Comparison of ENCODE assay signal across 8 cellular contexts in genomic region chr5:131796793-131797693, GRCh38. TPM values are rescaled to one million over a fixed set of nuclear protein-coding genes. Genes with fewer than 3 reads are reported as not detected.
A peak's percentile ranks its signal among the peaks of the same experiment; 100 is the strongest.
DNase-seq lines count a peak whose midpoint lies in the region; ATAC-seq and TF ChIP-seq lines count a peak whose summit lies in the region.

TSS of gene FNIP1 (minus strand) at chr5:131797017. CDS start at chr5:131796921, 96 bp downstream.

- peak within 1 kb of the TSS; percentile 94 to 97 for H3K4me3 Mint-ChIP-seq in CD14-positive monocyte

- H3K4me1 ChIP-seq in right lobe of liver = peaks cover 0 to 11% (median 0%) of the 10 kb centered on the region in 4 donors

- TF ChIP-seq CTCF in CD14-positive monocyte (IDR thresholded peaks at IDR 0.05) = no peak
- TF ChIP-seq CTCF in right lobe of liver (IDR thresholded peaks at IDR 0.05) = peak in 1 of 4 donors; percentile 6

- peak within 1 kb of the TSS; percentile 99 to 100 (median 100) for H3K27ac ChIP-seq in right lobe of liver

- peak within 1 kb of the TSS; percentile 93 to 99 (median 98) for H3K27ac Mint-ChIP-seq in CD14-positive monocyte

- peaks cover 32% of the 10 kb centered on the region for H3K4me1 Mint-ChIP-seq in CD14-positive monocyte

- H3K9me3 ChIP-seq in right lobe of liver = no peaks in the 10 kb centered on the region

- 0% methylated on average over 1 of the region's 79 CpGs for WGBS in right lobe of liver (ENCODE audit: insufficient coverage, low coverage, low lambda C conversion rate, missing lambda C conversion rate)

- intact Hi-C loops in CD14-positive monocyte (cut with micrococcal nuclease) (loop anchor here in 1 of 2 donors (2.0 to 10.0 kb wide), 2 partner anchors 148 to 162 kb away; partner anchors contain the start of genes MEIKIN and RAPGEF6), right lobe of liver (cut with DNase I) (loop anchor here in 1 of 2 donors (10.0 kb wide), 1 partner anchor 152 kb away; no protein-coding TSS in a partner anchor)

- H3K36me3 Mint-ChIP-seq in CD14-positive monocyte = peaks cover 5 to 15% of the 10 kb centered on the region in 2 donors

- ATAC-seq in GM19397 (IDR thresholded peaks at IDR 0.05; ENCODE audit: unreplicated experiment) (peak; percentile 98), HG03571 (IDR thresholded peaks at IDR 0.05; ENCODE audit: unreplicated experiment) (peak; percentile 91), right lobe of liver (peak; percentile 94 to 98 (median 94))

- TF ChIP-seq POLR2A in right lobe of liver (IDR thresholded peaks at IDR 0.05) = peak; percentile 94

- peaks cover 0 to 1% (median 0%) of the 10 kb centered on the region in 3 donors for H3K27me3 Mint-ChIP-seq in CD14-positive monocyte (ENCODE audit: low read depth in 3 of 3)

- no peaks in the 10 kb centered on the region for H3K36me3 ChIP-seq in right lobe of liver

- no peaks in the 10 kb centered on the region for H3K27me3 ChIP-seq in right lobe of liver

- peak; percentile 100 for DNase-seq in CD14-positive monocyte (ENCODE audit: low spot score)
- DNase-seq in NCI-H82 (lab: John Stamatoyannopoulos, UW) = peak; percentile 98
- DNase-seq in activated CD4-positive, alpha-beta T cell treated with anti-CD3 and anti-CD28 coated beads, Interleukin-2, amount 50 U/mL, for 48 hours = peak; percentile 99
- DNase-seq in dermis microvascular lymphatic vessel endothelial cell (ENCODE audit: low read depth in 2 of 2) = peak; percentile 82 to 98
- peak; percentile 100 for DNase-seq in right lobe of liver
- peak; percentile 98 for DNase-seq in stimulated activated CD4-positive, alpha-beta T cell treated with anti-CD3 and anti-CD28 coated beads, Interleukin-4, amount 100 ng/mL, for 4 hours

- peak within 1 kb of the TSS; percentile 88 to 92 (median 92) for H3K4me3 ChIP-seq in right lobe of liver

- H3K9me3 Mint-ChIP-seq in CD14-positive monocyte = peaks cover 0 to 2% (median 0%) of the 10 kb centered on the region in 7 donors

RNA-seq across cellular contexts. Expression of gene FNIP1, which starts in this region (rescaled TPM):
- polyA plus RNA-seq in CD14-positive monocyte = 10 to 100 TPM; 13.6 to 17.3 TPM
- total RNA-seq in dermis microvascular lymphatic vessel endothelial cell (25.8 and 33.4 TPM in 2 replicates), right lobe of liver (10 to 100 TPM; 14.2 to 25.2 (median 20.9) TPM)

Comparison
In these comparisons a context has a peak if more than half of its experiments do, and no peak if none do; other contexts are left out.
1. Peak in every context shown above with its lines: DNase-seq, ATAC-seq, H3K4me3 ChIP-seq and H3K27ac ChIP-seq.